ENCODE assay signal across 28 cellular contexts in genomic region chr16:85156869-85157268, GRCh38. TPM values are rescaled to one million over a fixed set of nuclear protein-coding genes. Genes with fewer than 3 reads are reported as not detected.
"Had no signal": no experiment of that assay in that cellular context is flagged by ENCODE, and none has a peak within 500 bp of the region (broad histone marks: within the 10 kb centered on the region; RNA-seq: fewer than 3 reads in every experiment).

No MANE protein-coding gene starts in this region.

- H3K9me3 ChIP-seq: ascending aorta, colonic mucosa, thoracic aorta, upper lobe of right lung had no signal

- DNase-seq: activated CD4-positive, alpha-beta T cell treated with anti-CD3 and anti-CD28 coated beads for 36 hours; activated CD4-positive, alpha-beta T cell treated with anti-CD3 and anti-CD28 coated beads, Interleukin-2, amount 50 U/mL, for 48 hours; activated CD8-positive, alpha-beta memory T cell treated with anti-CD3 and anti-CD28 coated beads, Interleukin-2, amount 10 ng/mL, durations not matched to agents 7 days and 5 days; activated naive CD4-positive, alpha-beta T cell treated with Interleukin-2 at 50 U/mL for 16 hours; activated T-cell treated with anti-CD3 and anti-CD28 coated beads, Interleukin-2, amount 50 U/mL, for 1 hour; colonic mucosa; head of caudate nucleus; kidney glomerular epithelial cell; left ventricle myocardium superior; stimulated activated CD4-positive, alpha-beta T cell treated with anti-CD3 and anti-CD28 coated beads, Interleukin-4, amount 100 ng/mL, for 1 hour; T-cell; upper lobe of right lung had no signal

- H3K27ac Mint-ChIP-seq: activated CD8-positive, alpha-beta memory T cell treated with anti-CD3 and anti-CD28 coated beads, Interleukin-2, amount 10 ng/mL, durations not matched to agents 7 days and 5 days; activated T-helper 2 cell treated with anti-CD3 and anti-CD28 coated beads, Interferon-gamma antibody, Interleukin-2, Interleukin-4, amounts not matched to agents 10 μg/mL and 5 μg/mL and 100 μg/mL, durations not matched to agents 14 hours and 24 hours and 36 hours had no signal

- H3K9me3 Mint-ChIP-seq: activated T-helper 2 cell treated with anti-CD3 and anti-CD28 coated beads, Interferon-gamma antibody, Interleukin-2, Interleukin-4, amounts not matched to agents 10 μg/mL and 5 μg/mL and 100 μg/mL, durations not matched to agents 14 hours and 24 hours and 36 hours; central memory CD8-positive, alpha-beta T cell; stimulated activated effector memory CD8-positive, alpha-beta T cell treated with anti-CD3 and anti-CD28 coated beads, Interleukin-12 subunit alpha, Interleukin-12 subunit beta, amount 100 ng/mL, for 72 hours; T-cell; WTC11 had no signal

- FAIRE-seq: frontal cortex had no signal

- H3K27ac ChIP-seq: ascending aorta, colonic mucosa, thoracic aorta, upper lobe of right lung had no signal

- H3K36me3 ChIP-seq: ascending aorta, colonic mucosa, thoracic aorta, upper lobe of right lung had no signal

- H3K27me3 ChIP-seq: ascending aorta, colonic mucosa, upper lobe of right lung had no signal

- H3K36me3 Mint-ChIP-seq: activated CD8-positive, alpha-beta memory T cell treated with anti-CD3 and anti-CD28 coated beads, Interleukin-2, amount 10 ng/mL, durations not matched to agents 7 days and 5 days; stimulated activated effector memory CD8-positive, alpha-beta T cell treated with anti-CD3 and anti-CD28 coated beads, Interleukin-12 subunit alpha, Interleukin-12 subunit beta, amount 100 ng/mL, for 72 hours; T-cell; WTC11 had no signal

- H3K27me3 Mint-ChIP-seq: activated CD4-positive, alpha-beta T cell treated with anti-CD3 and anti-CD28 coated beads for 36 hours; central memory CD8-positive, alpha-beta T cell; T-cell had no signal

- H3K4me1 ChIP-seq: colonic mucosa had no signal

- H3K4me3 ChIP-seq: ascending aorta, colonic mucosa, smooth muscle cell, upper lobe of right lung had no signal

- ATAC-seq: activated CD8-positive, alpha-beta memory T cell treated with anti-CD3 and anti-CD28 coated beads, Interleukin-2, amount 10 ng/mL, durations not matched to agents 7 days and 5 days; left ventricle myocardium superior; sciatic nerve; SK-N-SH treated with all-trans-retinoic acid at 6 μM for 48 hours; stimulated activated effector memory CD8-positive, alpha-beta T cell treated with anti-CD3 and anti-CD28 coated beads, Interleukin-12 subunit alpha, Interleukin-12 subunit beta, amount 100 ng/mL, for 72 hours; WTC11 had no signal

RNA-seq across cellular contexts. Expression of gene CIBAR2, which starts 44.6 kb away (rescaled TPM):
- total RNA-seq: activated CD4-positive, alpha-beta T cell treated with anti-CD3 and anti-CD28 coated beads for 36 hours; activated CD8-positive, alpha-beta memory T cell treated with anti-CD3 and anti-CD28 coated beads, Interleukin-2, amount 10 ng/mL, durations not matched to agents 7 days and 5 days; activated T-helper 2 cell treated with anti-CD3 and anti-CD28 coated beads, Interferon-gamma antibody, Interleukin-2, Interleukin-4, amounts not matched to agents 10 μg/mL and 5 μg/mL and 100 μg/mL, durations not matched to agents 14 hours and 24 hours and 36 hours; ascending aorta; left ventricle myocardium superior; mononuclear cell; osteocyte; pulmonary artery endothelial cell; sciatic nerve; smooth muscle cell; T-cell; thoracic aorta; upper lobe of right lung; WTC11 had no signal
- polyA plus RNA-seq: adipose tissue, esophagus, neural cell, smooth muscle cell had no signal
